In the genomic region with DNA sequence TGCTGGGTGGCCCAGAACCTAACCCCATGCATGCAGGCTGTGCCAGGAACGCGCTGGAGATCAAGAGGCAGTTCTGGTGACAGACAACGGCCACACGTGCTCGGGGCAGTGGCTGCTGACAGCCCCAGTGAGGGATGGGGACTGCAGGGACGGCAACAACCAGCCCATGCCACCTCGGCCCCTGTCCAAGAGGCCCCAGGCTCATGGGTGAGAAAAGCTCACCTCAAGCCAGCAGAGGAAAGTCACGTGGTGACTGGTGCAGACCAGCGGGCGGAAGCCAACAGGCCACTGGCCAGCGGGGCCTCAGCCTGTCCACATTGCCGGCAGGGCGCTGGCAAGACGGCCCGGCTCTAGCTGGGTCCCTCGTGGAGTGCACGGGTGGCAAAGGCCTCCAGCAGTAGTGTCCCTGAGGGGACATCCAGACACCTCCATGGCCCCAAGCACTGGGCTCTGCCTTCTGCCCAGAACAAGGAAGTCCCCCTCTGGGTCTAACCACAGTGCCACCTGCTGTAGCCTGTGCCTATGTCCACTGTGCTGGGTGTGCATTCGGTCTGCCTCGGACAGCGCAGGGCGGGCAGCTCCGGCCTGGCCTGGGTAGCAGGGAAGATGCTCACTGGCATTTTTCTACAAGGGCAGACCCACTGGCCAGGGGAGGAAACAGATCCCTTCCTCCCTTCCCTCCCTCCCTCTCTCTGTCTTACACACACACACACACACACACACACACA, we compare ENCODE assay signal across 13 cellular contexts.
DNase-seq lines count a peak whose midpoint lies in the region; ATAC-seq, FAIRE-seq and TF ChIP-seq lines count a peak whose summit lies in the region.
"Had no signal": no experiment of that assay in that cellular context is flagged by ENCODE, and none has a peak within 500 bp of the region (broad histone marks: within the 10 kb centered on the region; RNA-seq: fewer than 3 reads in every experiment).

No MANE protein-coding gene starts in this region.

- H2AK5ac ChIP-seq in IMR-90 (ENCODE audit: low read depth, low read length) (no peak overlapping the region), H1 (ENCODE audit: low read depth, low read length) (peak overlapping the region; percentile 25; the same call in 1 of the 2 replicates)

- H3K4ac ChIP-seq in IMR-90 (ENCODE audit: low read depth, low read length) (no peak overlapping the region), H1 (replicated peaks; ENCODE audit: insufficient read length, low read depth, low read length) (peak overlapping the region; percentile 92)

- DNase-seq in IMR-90 (no peak), H1 (ENCODE audit: low read depth in 1 of 2, low spot score in 2 of 2) (no peak), left lung (peak in 1 of 2 donors; percentile 83), substantia nigra (lab: John Stamatoyannopoulos, UW) (no peak), GM03348 (ENCODE audit: low spot score) (no peak), body of pancreas (no peak)
- no peak for DNase-seq in activated CD4-positive, alpha-beta memory T cell treated with anti-CD3 and anti-CD28 coated beads, Interleukin-2, amount 10 ng/mL, durations not matched to agents 7 days and 5 days
- DNase-seq: activated naive CD8-positive, alpha-beta T cell treated with anti-CD3 and anti-CD28 coated beads, Interleukin-2, amount 10 ng/mL, durations not matched to agents 7 days and 5 days; CD8-positive, alpha-beta memory T cell; GF-D8; SIG-M5 had no signal

- H3K4me1 ChIP-seq in IMR-90 (ENCODE audit: control insufficient read depth, insufficient read depth, low read length) (peaks cover 12% of the 10 kb centered on the region), H1 (replicated peaks in 1 of 4; ENCODE audit: control insufficient read depth in 3 of 4, insufficient read depth in 4 of 4, low read length in 3 of 4) (peaks cover 5 to 30% (median 21%) of the 10 kb centered on the region in 4 experiments), left lung (peaks cover 15 to 33% of the 10 kb centered on the region in 2 donors), body of pancreas (no peaks in the 10 kb centered on the region)

- H3K56ac ChIP-seq in IMR-90 (ENCODE audit: extremely low read depth, insufficient read depth, low read length): no peak overlapping the region
- no peak overlapping the region for H3K56ac ChIP-seq in H1 (replicated peaks; ENCODE audit: insufficient read length, low read depth, low read length)

- H4K91ac ChIP-seq in IMR-90 (ENCODE audit: insufficient read depth, low read depth, low read length) (0 out of 2 replicates have a peak overlapping the region, but pooled peaks have one; percentile 11), H1 (replicated peaks; ENCODE audit: insufficient read length, low read length) (peak overlapping the region; percentile 77)

- H3K36me3 ChIP-seq in IMR-90 (ENCODE audit: control insufficient read depth, insufficient read depth, low read length): peaks cover 39% of the 10 kb centered on the region
- H3K36me3 ChIP-seq in H1 (ENCODE audit: control insufficient read depth in 2 of 4, insufficient read depth in 4 of 4, low read length in 3 of 4): peaks cover 0 to 22% (median 11%) of the 10 kb centered on the region in 4 experiments; a peak in 5 of 8 replicates
- H3K36me3 ChIP-seq in left lung: peaks cover 0 to 60% of the 10 kb centered on the region in 2 donors
- H3K36me3 ChIP-seq in body of pancreas (replicated peaks in 1 of 2; ENCODE audit: insufficient read depth in 1 of 2, low read depth in 2 of 2): peaks cover 0 to 6% of the 10 kb centered on the region in 2 donors

- no peak for ATAC-seq in IMR-90 (ENCODE audit: low read depth)
- peak; percentile 10 for ATAC-seq in left lung
- no peak for ATAC-seq in GM19455 (IDR thresholded peaks at IDR 0.05; ENCODE audit: unreplicated experiment)
- ATAC-seq in body of pancreas: no peak

- FAIRE-seq in H1 (lab: Jason Lieb, UNC): no peak

- intact Hi-C loops in IMR-90 (cut with micrococcal nuclease) (no loop called here), left lung (cut with DNase I) (no loop called here), body of pancreas (cut with DNase I) (no loop called here)

- in situ Hi-C loops in IMR-90 (cut with MboI; ENCODE audit: low sequenced_read_pairs): no loop called here

- no peak overlapping the region for H3K27ac Mint-ChIP-seq in activated CD4-positive, alpha-beta memory T cell treated with anti-CD3 and anti-CD28 coated beads, Interleukin-2, amount 10 ng/mL, durations not matched to agents 7 days and 5 days
- H3K27ac Mint-ChIP-seq: activated naive CD8-positive, alpha-beta T cell treated with anti-CD3 and anti-CD28 coated beads, Interleukin-2, amount 10 ng/mL, durations not matched to agents 7 days and 5 days; progenitor cell of endocrine pancreas had no signal

- H3K18ac ChIP-seq in IMR-90 (ENCODE audit: low read depth, low read length) (no peak overlapping the region), H1 (ENCODE audit: extremely low read depth, low read length) (peak overlapping the region; percentile 83)

- H3K27me3 Mint-ChIP-seq in activated CD4-positive, alpha-beta memory T cell treated with anti-CD3 and anti-CD28 coated beads, Interleukin-2, amount 10 ng/mL, durations not matched to agents 7 days and 5 days: no peaks in the 10 kb centered on the region
- H3K27me3 Mint-ChIP-seq: activated naive CD8-positive, alpha-beta T cell treated with anti-CD3 and anti-CD28 coated beads, Interleukin-2, amount 10 ng/mL, durations not matched to agents 7 days and 5 days; CD8-positive, alpha-beta memory T cell; progenitor cell of endocrine pancreas had no signal

- H2BK12ac ChIP-seq in H1 (ENCODE audit: low read depth, low read length): peak overlapping the region; percentile 72; the same call in 1 of the 2 replicates

- H3K27me3 ChIP-seq in IMR-90 (ENCODE audit: control insufficient read depth, insufficient read depth, low read length) (no peaks in the 10 kb centered on the region), H1 (replicated peaks in 1 of 4; ENCODE audit: control insufficient read depth in 3 of 4, extremely low read depth in 1 of 4, insufficient read depth in 3 of 4, low read length in 3 of 4) (no peaks in the 10 kb centered on the region), left lung (no peaks in the 10 kb centered on the region), body of pancreas (no peaks in the 10 kb centered on the region)

- POLR2A ChIA-PET in IMR-90 (lab: Charles Lee; ENCODE audit: unreplicated experiment): no interaction called here
- POLR2A ChIA-PET in H1 (lab: Charles Lee; ENCODE audit: partially characterized antibody): interaction anchor here (1.4 kb wide), 1 partner anchor 13 kb away, joined by 4 read pairs; no protein-coding TSS in a partner anchor
- POLR2A ChIA-PET in activated CD4-positive, alpha-beta memory T cell treated with anti-CD3 and anti-CD28 coated beads, Interleukin-2, amount 10 ng/mL, durations not matched to agents 7 days and 5 days (lab: Charles Lee): no interaction called here

- peaks cover 8% of the 10 kb centered on the region; the same call in 1 of the 2 replicates for H3K9me1 ChIP-seq in IMR-90 (ENCODE audit: insufficient read depth, low read length)

- H3K79me2 ChIP-seq in H1 (ENCODE audit: control insufficient read depth in 1 of 2, insufficient read depth in 2 of 2, low read length in 2 of 2): peaks cover 0 to 10% of the 10 kb centered on the region in 2 experiments; a peak in 1 of 4 replicates

- peaks cover 14% of the 10 kb centered on the region for H4K20me1 ChIP-seq in IMR-90 (ENCODE audit: insufficient read depth, low read length)
- peaks cover 0 to 13% of the 10 kb centered on the region in 2 experiments for H4K20me1 ChIP-seq in H1 (replicated peaks in 1 of 2; ENCODE audit: control insufficient read depth in 1 of 2, insufficient read depth in 2 of 2, low read length in 2 of 2)

- H3K9me3 ChIP-seq in IMR-90 (ENCODE audit: control insufficient read depth, insufficient read depth, low read length) (no peaks in the 10 kb centered on the region), H1 (ENCODE audit: insufficient read depth in 2 of 2, low read depth in 1 of 2, low read length in 1 of 2) (no peaks in the 10 kb centered on the region), left lung (no peaks in the 10 kb centered on the region), body of pancreas (no peaks in the 10 kb centered on the region)

- no peak overlapping the region for H3K14ac ChIP-seq in IMR-90 (replicated peaks; ENCODE audit: low read depth, low read length)
- no peak overlapping the region for H3K14ac ChIP-seq in H1 (ENCODE audit: insufficient read length)

- H3K23ac ChIP-seq in IMR-90 (ENCODE audit: low read depth, low read length): no peak overlapping the region
- no peak overlapping the region for H3K23ac ChIP-seq in H1 (ENCODE audit: insufficient read length)

- TF ChIP-seq CTCF in IMR-90 (conservative IDR thresholded peaks at IDR 0.05; ENCODE audit: low read depth, low read length): no peak
- TF ChIP-seq CTCF in H1 (IDR thresholded peaks at IDR 0.05; ENCODE audit: control extremely low read depth in 1 of 3, insufficient read depth in 1 of 3, low read depth in 1 of 3, low read length in 3 of 3): no peak
- no peak for TF ChIP-seq CTCF in left lung (IDR thresholded peaks at IDR 0.05)
- no peak for TF ChIP-seq CTCF in body of pancreas (IDR thresholded peaks at IDR 0.05)

- H2BK5ac ChIP-seq in IMR-90 (ENCODE audit: low read depth, low read length, poor library complexity, severe bottlenecking) (no peak overlapping the region), H1 (ENCODE audit: low read depth, low read length) (peak overlapping the region; percentile 89)

- H3K4me1 Mint-ChIP-seq in activated CD4-positive, alpha-beta memory T cell treated with anti-CD3 and anti-CD28 coated beads, Interleukin-2, amount 10 ng/mL, durations not matched to agents 7 days and 5 days: peaks cover 4% of the 10 kb centered on the region

- dilution Hi-C loops in IMR-90 (cut with HindIII; ENCODE audit: low sequenced_read_pairs, unreplicated experiment): no loop called here

- H4K5ac ChIP-seq in IMR-90 (ENCODE audit: low read depth, low read length) (no peak overlapping the region), H1 (ENCODE audit: insufficient read length, low read depth, low read length) (peak overlapping the region; percentile 22)

- peak overlapping the region; percentile 48 for H2AK9ac ChIP-seq in IMR-90 (replicated peaks; ENCODE audit: low read depth, low read length, poor library complexity)

- no peak overlapping the region for H3K4me2 ChIP-seq in IMR-90 (ENCODE audit: low read depth, low read length)
- H3K4me2 ChIP-seq in H1 (ENCODE audit: insufficient read depth in 1 of 2, low read depth in 2 of 2, low read length in 2 of 2): peak overlapping the region in 1 of 2 experiments; percentile 63; a peak in 1 of 4 replicates

- H3K4me3 Mint-ChIP-seq in activated CD4-positive, alpha-beta memory T cell treated with anti-CD3 and anti-CD28 coated beads, Interleukin-2, amount 10 ng/mL, durations not matched to agents 7 days and 5 days: no peak overlapping the region
- H3K4me3 Mint-ChIP-seq: activated naive CD8-positive, alpha-beta T cell treated with anti-CD3 and anti-CD28 coated beads, Interleukin-2, amount 10 ng/mL, durations not matched to agents 7 days and 5 days; CD8-positive, alpha-beta memory T cell had no signal

- no peak overlapping the region for H3K4me3 ChIP-seq in IMR-90 (ENCODE audit: insufficient read depth, low read depth, low read length)
- H3K4me3 ChIP-seq in H1 (ENCODE audit: extremely low read depth in 1 of 4, insufficient read depth in 2 of 4, low read depth in 3 of 4, low read length in 4 of 4): no peak overlapping the region
- no peak overlapping the region for H3K4me3 ChIP-seq in left lung
- H3K4me3 ChIP-seq in body of pancreas: no peak overlapping the region

- CTCF ChIA-PET in IMR-90 (lab: Yijun Ruan, JAX) (no interaction called here), H1 (lab: Charles Lee; ENCODE audit: partially characterized antibody) (interaction anchor here (0.6 to 2.0 kb wide), 6 partner anchors 14 to 467 kb away, joined by 3 to 8 read pairs (median 3); no protein-coding TSS in a partner anchor)
- CTCF ChIA-PET in activated CD4-positive, alpha-beta memory T cell treated with anti-CD3 and anti-CD28 coated beads, Interleukin-2, amount 10 ng/mL, durations not matched to agents 7 days and 5 days (lab: Charles Lee): no interaction called here

- H3K23me2 ChIP-seq in H1 (ENCODE audit: low read depth, low read length): peaks cover 5% of the 10 kb centered on the region; the same call in 1 of the 2 replicates

- no peak overlapping the region for H3K9ac ChIP-seq in IMR-90 (ENCODE audit: low read depth, low read length)
- no peak overlapping the region for H3K9ac ChIP-seq in H1 (replicated peaks in 1 of 4; ENCODE audit: extremely low read depth in 1 of 4, low read depth in 3 of 4, low read length in 3 of 4)

- peaks cover 25% of the 10 kb centered on the region for H3K36me3 Mint-ChIP-seq in activated CD4-positive, alpha-beta memory T cell treated with anti-CD3 and anti-CD28 coated beads, Interleukin-2, amount 10 ng/mL, durations not matched to agents 7 days and 5 days (ENCODE audit: low read depth)

- H2BK20ac ChIP-seq in IMR-90 (ENCODE audit: low read depth, low read length) (no peak overlapping the region), H1 (ENCODE audit: low read length) (no peak overlapping the region)

- H2BK15ac ChIP-seq in IMR-90 (ENCODE audit: low read depth, low read length): no peak overlapping the region
- H2BK15ac ChIP-seq in H1 (ENCODE audit: low read length): peak overlapping the region; percentile 53

- BruUV-seq in IMR-90 (replicated peaks; lab: Mats Ljungman, UMichigan): no TSS peak

- TF ChIP-seq EP300 in H1 (IDR thresholded peaks at IDR 0.05; ENCODE audit: borderline replicate concordance in 1 of 2, low read depth in 2 of 2, low read length in 2 of 2): no peak

- H3K9me3 Mint-ChIP-seq in activated CD4-positive, alpha-beta memory T cell treated with anti-CD3 and anti-CD28 coated beads, Interleukin-2, amount 10 ng/mL, durations not matched to agents 7 days and 5 days: peaks cover 9% of the 10 kb centered on the region
- H3K9me3 Mint-ChIP-seq: CD8-positive, alpha-beta memory T cell had no signal

- H2BK120ac ChIP-seq in IMR-90 (ENCODE audit: low read depth, low read length): no peak overlapping the region
- H2BK120ac ChIP-seq in H1 (replicated peaks; ENCODE audit: low read depth, low read length): peak overlapping the region; percentile 33

- H3K27ac ChIP-seq in IMR-90 (ENCODE audit: insufficient read depth, low read length) (no peak overlapping the region), H1 (ENCODE audit: low read depth, low read length) (peak overlapping the region; percentile 59; the same call in 1 of the 2 replicates), left lung (peak overlapping the region in 1 of 2 donors; percentile 40), substantia nigra (ENCODE audit: low read depth, low read length, poor library complexity, severe bottlenecking) (peak overlapping the region; percentile 71), body of pancreas (peak overlapping the region in 1 of 4 donors; percentile 14)

- H4K8ac ChIP-seq in IMR-90 (ENCODE audit: low read depth in 2 of 2, low read length in 2 of 2) (no peak overlapping the region), H1 (ENCODE audit: extremely low read depth, insufficient read depth, low read length) (no peak overlapping the region)

- H3K79me1 ChIP-seq in IMR-90 (ENCODE audit: low read depth in 1 of 2, low read length in 2 of 2) (peaks cover 4 to 22% of the 10 kb centered on the region in 2 experiments), H1 (ENCODE audit: low read depth, low read length) (peaks cover 20% of the 10 kb centered on the region)

- no peak for TF ChIP-seq POLR2A in IMR-90 (IDR thresholded peaks at IDR 0.05; ENCODE audit: low read depth, low read length)
- TF ChIP-seq POLR2A in H1 (IDR thresholded peaks at IDR 0.05; ENCODE audit: control extremely low read depth in 1 of 2, low read depth in 2 of 2, low read length in 2 of 2): no peak
- TF ChIP-seq POLR2A in body of pancreas (IDR thresholded peaks at IDR 0.05): no peak

- H2AFZ ChIP-seq in IMR-90 (replicated peaks; ENCODE audit: low read length, poor library complexity): peak overlapping the region; percentile 27
- H2AFZ ChIP-seq in H1 (ENCODE audit: low read length): no peak overlapping the region

- WGBS in IMR-90 (ENCODE audit: extremely low coverage in 2 of 2, insufficient read length in 1 of 2), 2 experiments: 54% methylated on average over 10 of the region's 22 CpGs; no CpG with 5 or more reads in 1 of the 2 experiments
- 89% methylated on average over 13 of the region's 22 CpGs; no CpG with 5 or more reads in 1 of the 2 experiments for WGBS in H1 (ENCODE audit: extremely low coverage in 1 of 2, insufficient coverage in 1 of 2, insufficient read length in 1 of 2, insufficient replicate concordance in 2 of 2, low coverage in 1 of 2, low lambda C conversion rate in 2 of 2, missing lambda C conversion rate in 1 of 2), 2 experiments
- WGBS in body of pancreas, 2 donors: 82 to 100% methylated on average over 1 to 17 of the region's 22 CpGs

- TF ChIP-seq RAD21 in IMR-90 (IDR thresholded peaks at IDR 0.05; ENCODE audit: low read length) (no peak), H1 (IDR thresholded peaks at IDR 0.05 in 1 of 2, conservative IDR thresholded peaks at IDR 0.05 in 1 of 2; ENCODE audit: low read depth in 2 of 2, low read length in 2 of 2) (no peak)
